In the genomic region with DNA sequence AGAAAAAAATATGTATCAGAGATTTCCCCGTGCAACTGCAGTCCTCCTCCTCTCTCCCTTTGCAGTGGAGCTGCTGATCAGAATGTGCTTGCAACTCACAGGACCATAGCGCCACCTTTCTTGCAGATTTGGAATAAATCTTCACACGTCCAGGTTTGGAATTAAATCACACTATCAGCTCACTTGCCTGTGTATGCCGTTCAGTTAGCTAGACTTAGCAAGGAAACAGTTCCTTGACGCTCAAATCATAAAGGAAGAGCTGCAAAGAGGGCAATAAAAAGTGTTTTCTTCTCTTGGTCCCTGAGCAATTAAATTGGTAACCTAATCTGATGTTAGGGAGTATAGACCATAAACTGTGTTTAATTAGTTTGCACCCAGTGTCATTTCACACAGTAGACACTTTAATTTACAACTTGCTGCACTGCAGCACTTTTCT, we compare ENCODE assay signal across 9 cellular contexts.
DNase-seq lines count a peak whose midpoint lies in the region; ATAC-seq, FAIRE-seq and TF ChIP-seq lines count a peak whose summit lies in the region.
"Had no signal": no experiment of that assay in that cellular context is flagged by ENCODE, and none has a peak within 500 bp of the region (broad histone marks: within the 10 kb centered on the region; RNA-seq: fewer than 3 reads in every experiment).

No MANE protein-coding gene starts in this region.

- H3K36me3 ChIP-seq in BJ (ENCODE audit: control insufficient read depth, insufficient read depth, low read length) (no peaks in the 10 kb centered on the region), brain microvascular endothelial cell (replicated peaks) (no peaks in the 10 kb centered on the region), iPS-20b (ENCODE audit: insufficient read depth, low read depth, low read length) (peaks cover 3% of the 10 kb centered on the region; the same call in 1 of the 2 replicates), small intestine (ENCODE audit: control insufficient read depth in 2 of 2, insufficient read depth in 2 of 2, low read length in 2 of 2) (no peaks in the 10 kb centered on the region)
- H3K36me3 ChIP-seq: SJSA1 had no signal

- H3K27me3 ChIP-seq in BJ (ENCODE audit: control insufficient read depth, insufficient read depth, low read length): no peaks in the 10 kb centered on the region
- no peaks in the 10 kb centered on the region for H3K27me3 ChIP-seq in brain microvascular endothelial cell (replicated peaks)
- no peaks in the 10 kb centered on the region for H3K27me3 ChIP-seq in iPS-20b (ENCODE audit: insufficient read depth, low read length)
- no peaks in the 10 kb centered on the region for H3K27me3 ChIP-seq in small intestine (ENCODE audit: control insufficient read depth in 2 of 2, insufficient read depth in 2 of 2, low read length in 2 of 2)
- H3K27me3 ChIP-seq: SJSA1 had no signal

- FAIRE-seq in small intestine (lab: Jason Lieb, UNC): no peak

- H3K4me3 ChIP-seq in BJ (ENCODE audit: low read depth, low read length) (no peak overlapping the region), brain microvascular endothelial cell (ENCODE audit: low read depth, low read length) (peak overlapping the region; percentile 35), iPS-20b (ENCODE audit: low read length) (peak overlapping the region; percentile 37; the same call in 1 of the 2 replicates), small intestine (ENCODE audit: low read depth in 1 of 2, low read length in 2 of 2) (no peak overlapping the region)
- H3K4me3 ChIP-seq: SJSA1 had no signal

- in situ Hi-C loops in brain microvascular endothelial cell (cut with HindIII; ENCODE audit: low pct_ligation_motif_present, low sequenced_read_pairs): no loop called here

- POLR2A ChIA-PET in BJ (lab: Charles Lee): no interaction called here

- H3K4me1 ChIP-seq in iPS-20b (ENCODE audit: insufficient read depth, low read length) (peaks cover 9% of the 10 kb centered on the region; the same call in 1 of the 2 replicates), small intestine (ENCODE audit: control insufficient read depth in 2 of 2, insufficient read depth in 1 of 2, low read depth in 1 of 2, low read length in 1 of 2) (no peaks in the 10 kb centered on the region)
- H3K4me1 ChIP-seq: SJSA1 had no signal

- peak; percentile 75 for ATAC-seq in GM18511 (IDR thresholded peaks at IDR 0.05; ENCODE audit: unreplicated experiment)

- TF ChIP-seq CTCF in BJ (IDR thresholded peaks at IDR 0.05; ENCODE audit: insufficient read depth, low read depth, low read length) (peak; percentile 69), brain microvascular endothelial cell (IDR thresholded peaks at IDR 0.05; ENCODE audit: low read depth, low read length, missing control alignments) (peak; percentile 82)

- DNase-seq in BJ (ENCODE audit: low read depth) (peak; percentile 6), HuH-7 (ENCODE audit: low spot score) (peak; percentile 39), NCI-H82 treated with DMSO at 0.1 percent for 48 hours (lab: John Stamatoyannopoulos, UW; ENCODE audit: unreplicated experiment) (peak; percentile 74), brain microvascular endothelial cell (peak; percentile 69), small intestine (peak; percentile 79), UCSD-AML1 (lab: John Stamatoyannopoulos, UW; ENCODE audit: unreplicated experiment) (no peak)

- H3K9me3 ChIP-seq in iPS-20b (ENCODE audit: insufficient read depth, low read depth, low read length): no peaks in the 10 kb centered on the region
- H3K9me3 ChIP-seq in small intestine (ENCODE audit: control insufficient read depth, low read depth): no peaks in the 10 kb centered on the region
- H3K9me3 ChIP-seq: SJSA1 had no signal

- no peak overlapping the region for H3K9ac ChIP-seq in iPS-20b (ENCODE audit: low read depth, low read length)

- CTCF ChIA-PET in BJ (lab: Yijun Ruan, JAX): interaction anchor here (0.6 to 2.8 kb wide), 18 partner anchors 8 to 958 kb away, joined by 3 to 22 read pairs (median 4); no protein-coding TSS in a partner anchor

- H3K27ac ChIP-seq in brain microvascular endothelial cell (no peak overlapping the region), iPS-20b (ENCODE audit: low read length) (no peak overlapping the region), small intestine (ENCODE audit: low read depth in 1 of 2, low read length in 1 of 2) (no peak overlapping the region)
- H3K27ac ChIP-seq: SJSA1 had no signal

- WGBS in small intestine, 3 donors: 1 to 3% (median 2%) methylated on average over 5 of the region's 5 CpGs

Comparison
In these comparisons a context has a peak if more than half of its experiments do, and no peak if none do; other contexts are left out.
1. H3K4me3 ChIP-seq: peak in brain microvascular endothelial cell (single experiment) and iPS-20b (single experiment); none in BJ (single experiment) and small intestine (0 of 2).